ENCODE assay signal across 16 cellular contexts in genomic region chr7:112509390-112509789, GRCh38. TPM values are rescaled to one million over a fixed set of nuclear protein-coding genes. Genes with fewer than 3 reads are reported as not detected.
DNase-seq lines count a peak whose midpoint lies in the region; ATAC-seq and TF ChIP-seq lines count a peak whose summit lies in the region.
"Had no signal": no experiment of that assay in that cellular context is flagged by ENCODE, and none has a peak within 500 bp of the region (broad histone marks: within the 10 kb centered on the region; RNA-seq: fewer than 3 reads in every experiment).

No MANE protein-coding gene starts in this region.

- 32 to 41% methylated on average over 6 of the region's 6 CpGs for WGBS in GM23248 (ENCODE audit: low coverage in 1 of 2, low lambda C conversion rate in 2 of 2, missing lambda C conversion rate in 2 of 2), 2 experiments
- 73 to 74% methylated on average over 6 of the region's 6 CpGs for WGBS in body of pancreas, 2 donors

- in situ Hi-C loops in GM23248 (cut with MboI), result no loop called here

- intact Hi-C loops in body of pancreas (cut with DNase I), result no loop called here

- peak overlapping the region; percentile 36 for H3K9ac ChIP-seq in GM23248

- H3K79me2 ChIP-seq in GM23248 (ENCODE audit: insufficient read depth) (no peaks in the 10 kb centered on the region), osteoblast (ENCODE audit: insufficient read depth, low read length) (no peaks in the 10 kb centered on the region)

- no peaks in the 10 kb centered on the region for H3K9me2 ChIP-seq in GM23248 (ENCODE audit: insufficient read depth)

- peak overlapping the region; percentile 81 for H3K27ac ChIP-seq in GM23248
- no peak overlapping the region for H3K27ac ChIP-seq in SJCRH30
- H3K27ac ChIP-seq in osteoblast (ENCODE audit: low read depth, low read length), result peak overlapping the region; percentile 73
- H3K27ac ChIP-seq in body of pancreas, result no peak overlapping the region
- H3K27ac ChIP-seq: HL-60, SK-N-MC had no signal

- TF ChIP-seq POLR2A in body of pancreas (IDR thresholded peaks at IDR 0.05), result no peak

- H3K27me3 ChIP-seq in GM23248 (replicated peaks; ENCODE audit: insufficient read depth) (no peaks in the 10 kb centered on the region), SJCRH30 (no peaks in the 10 kb centered on the region), osteoblast (ENCODE audit: insufficient read depth, low read length) (peaks cover 3% of the 10 kb centered on the region), body of pancreas (no peaks in the 10 kb centered on the region)

- H3K9me3 ChIP-seq in GM23248 (ENCODE audit: low read depth) (no peaks in the 10 kb centered on the region), SJCRH30 (replicated peaks) (no peaks in the 10 kb centered on the region), osteoblast (ENCODE audit: low read depth, low read length) (no peaks in the 10 kb centered on the region), body of pancreas (no peaks in the 10 kb centered on the region)

- DNase-seq in GM23248 (peak; percentile 14), SJCRH30 (peak; percentile 17 to 50), fibroblast of mammary gland (ENCODE audit: low read depth) (peak; percentile 30), osteoblast (ENCODE audit: insufficient read length, low spot score, missing footprints) (no peak), body of pancreas (no peak), NCI-H2081 treated with DMSO at 0.1 percent for 48 hours (lab: John Stamatoyannopoulos, UW) (no peak), NCI-H524 treated with DMSO at 0.1 percent for 48 hours (lab: John Stamatoyannopoulos, UW) (no peak)
- DNase-seq: C1 segment of cervical spinal cord, NCI-H1092 treated with DMSO at 0.1 percent for 48 hours, NCI-H146, NCI-H2029 treated with DMSO at 0.1 percent for 48 hours, NCI-H446 treated with DMSO at 0.1 percent for 48 hours, Right ventricle myocardium superior had no signal

- H3K4me3 ChIP-seq in GM23248, result peak overlapping the region; percentile 37; the same call in 1 of the 2 replicates
- H3K4me3 ChIP-seq in SJCRH30, result no peak overlapping the region
- no peak overlapping the region for H3K4me3 ChIP-seq in fibroblast of mammary gland (ENCODE audit: control insufficient read depth, low read depth, low read length)
- peak overlapping the region; percentile 3 for H3K4me3 ChIP-seq in osteoblast (ENCODE audit: insufficient read depth, low read length)
- no peak overlapping the region for H3K4me3 ChIP-seq in body of pancreas
- H3K4me3 ChIP-seq: SK-N-MC had no signal

- H2AFZ ChIP-seq in GM23248 (peak overlapping the region; percentile 43), osteoblast (ENCODE audit: low read length) (no peak overlapping the region)

- H4K20me1 ChIP-seq in GM23248 (ENCODE audit: insufficient read depth) (no peaks in the 10 kb centered on the region), osteoblast (ENCODE audit: insufficient read depth, low read length) (no peaks in the 10 kb centered on the region)

- ATAC-seq in body of pancreas (no peak), GM21825 (IDR thresholded peaks at IDR 0.05; ENCODE audit: unreplicated experiment) (no peak)

- H3K36me3 ChIP-seq in GM23248 (ENCODE audit: low read depth) (no peaks in the 10 kb centered on the region), SJCRH30 (no peaks in the 10 kb centered on the region), osteoblast (ENCODE audit: insufficient read depth, low read length) (no peaks in the 10 kb centered on the region), body of pancreas (replicated peaks in 1 of 2; ENCODE audit: insufficient read depth in 1 of 2, low read depth in 2 of 2) (no peaks in the 10 kb centered on the region)

- H3K4me2 ChIP-seq in GM23248 (ENCODE audit: unreplicated experiment) (peak overlapping the region; percentile 65), osteoblast (ENCODE audit: insufficient read depth, low read length) (peak overlapping the region; percentile 74)

- TF ChIP-seq CTCF in fibroblast of mammary gland (conservative IDR thresholded peaks at IDR 0.05; ENCODE audit: control insufficient read depth, insufficient read depth, low read depth, low read length), result no peak
- TF ChIP-seq CTCF in osteoblast (IDR thresholded peaks at IDR 0.05; ENCODE audit: extremely low read depth, low read depth, low read length), result no peak
- TF ChIP-seq CTCF in body of pancreas (IDR thresholded peaks at IDR 0.05), result no peak

- H3K4me1 ChIP-seq in GM23248 (ENCODE audit: insufficient read depth) (peaks cover 19% of the 10 kb centered on the region), SJCRH30 (peaks cover 8% of the 10 kb centered on the region; the same call in 1 of the 2 replicates), osteoblast (ENCODE audit: insufficient read depth, low read length) (peaks cover 20% of the 10 kb centered on the region), body of pancreas (no peaks in the 10 kb centered on the region)

- H3F3A ChIP-seq in GM23248 (ENCODE audit: insufficient read depth), result peaks cover 31% of the 10 kb centered on the region

RNA-seq across cellular contexts. Expression of gene LSMEM1, which starts 28.6 kb away (rescaled TPM):
- not detected in 2 replicates for total RNA-seq in GM23248 (2014; rRNA removed; shearing (Covaris generic))
- 0.27 and 0.39 TPM in 2 replicates for polyA plus RNA-seq in GM23248 (2016; fragmentation: Nextera tagmentation; extraction: Ambion mirVana)
- total RNA-seq in SJCRH30 (2014; rRNA removed; shearing (Covaris generic)), result 0.30 and 0.51 TPM in 2 replicates
- total RNA-seq in osteoblast (0.72 and 0.88 TPM in 2 replicates), body of pancreas (1 to 10 TPM; 2.3 to 6.0 TPM)

RNA-seq across cellular contexts. Expression of gene IFRD1, which starts 59.1 kb away (rescaled TPM):
- total RNA-seq in GM23248 (2014; rRNA removed; shearing (Covaris generic)), result 61.4 and 75.5 TPM in 2 replicates
- polyA plus RNA-seq in GM23248 (2016; fragmentation: Nextera tagmentation; extraction: Ambion mirVana), result 71.9 and 73.9 TPM in 2 replicates
- 45.0 and 55.9 TPM in 2 replicates for total RNA-seq in SJCRH30 (2014; rRNA removed; shearing (Covaris generic))
- total RNA-seq in osteoblast (90.5 and 107 TPM in 2 replicates), body of pancreas (100 to 1,000 TPM; 119 to 154 TPM)

Comparison
In these comparisons a context has a peak if more than half of its experiments do, and no peak if none do; other contexts are left out.
1. DNase-seq: peak in GM23248 (single experiment), SJCRH30 (2 of 2) and fibroblast of mammary gland (single experiment); none in osteoblast (single experiment), body of pancreas (0 of 4), NCI-H2081 treated with DMSO at 0.1 percent for 48 hours (single experiment) and NCI-H524 treated with DMSO at 0.1 percent for 48 hours (single experiment).
2. H3K27ac ChIP-seq: peak in GM23248 (single experiment) and osteoblast (single experiment); none in SJCRH30 (single experiment) and body of pancreas (0 of 4).
3. H3K4me3 ChIP-seq: peak in GM23248 (single experiment) and osteoblast (single experiment); none in SJCRH30 (single experiment), fibroblast of mammary gland (single experiment) and body of pancreas (0 of 2).